Comparison of ENCODE assay signal across 17 cellular contexts in genomic region chr1:25689686-25690381, GRCh38.
DNase-seq lines count a peak whose midpoint lies in the region; ATAC-seq, FAIRE-seq and TF ChIP-seq lines count a peak whose summit lies in the region.
"Had no signal": no experiment of that assay in that cellular context is flagged by ENCODE, and none has a peak within 500 bp of the region (broad histone marks: within the 10 kb centered on the region; RNA-seq: fewer than 3 reads in every experiment).

No MANE protein-coding gene starts in this region.

- 84 to 92% (median 90%) methylated on average over 18 of the region's 18 CpGs for WGBS in heart left ventricle, 4 donors
- WGBS in H1 (ENCODE audit: extremely low coverage in 1 of 2, insufficient coverage in 1 of 2, insufficient read length in 1 of 2, insufficient replicate concordance in 2 of 2, low coverage in 1 of 2, low lambda C conversion rate in 2 of 2, missing lambda C conversion rate in 1 of 2), 2 experiments = 90% methylated on average over 15 of the region's 18 CpGs; no CpG with 5 or more reads in 1 of the 2 experiments
- 80 to 86% methylated on average over 1 to 18 of the region's 18 CpGs for WGBS in transverse colon (ENCODE audit: low coverage in 1 of 2), 2 donors

- no peak overlapping the region for H2AFZ ChIP-seq in H1 (ENCODE audit: low read length)

- no peak overlapping the region for H2AK5ac ChIP-seq in H1 (ENCODE audit: low read depth, low read length)

- TF ChIP-seq EP300 in H1 (IDR thresholded peaks at IDR 0.05; ENCODE audit: borderline replicate concordance in 1 of 2, low read depth in 2 of 2, low read length in 2 of 2) = no peak
- TF ChIP-seq EP300 in transverse colon (IDR thresholded peaks at IDR 0.05; ENCODE audit: low read depth) = no peak

- no peak for FAIRE-seq in H1 (lab: Jason Lieb, UNC)
- FAIRE-seq: endothelial cell of umbilical vein had no signal

- TF ChIP-seq RAD21 in H1 (IDR thresholded peaks at IDR 0.05 in 1 of 2, conservative IDR thresholded peaks at IDR 0.05 in 1 of 2; ENCODE audit: low read depth in 2 of 2, low read length in 2 of 2) = no peak

- H2BK5ac ChIP-seq in H1 (ENCODE audit: low read depth, low read length) = no peak overlapping the region

- 0 out of 2 replicates have a peak overlapping the region, but pooled peaks have one; percentile 76 for H2BK15ac ChIP-seq in H1 (ENCODE audit: low read length)

- no peak overlapping the region for H3K56ac ChIP-seq in H1 (replicated peaks; ENCODE audit: insufficient read length, low read depth, low read length)

- H3K4me2 ChIP-seq in H1 (ENCODE audit: insufficient read depth in 1 of 2, low read depth in 2 of 2, low read length in 2 of 2) = no peak overlapping the region

- no peak overlapping the region for H3K9ac ChIP-seq in H1 (replicated peaks in 1 of 4; ENCODE audit: extremely low read depth in 1 of 4, low read depth in 3 of 4, low read length in 3 of 4)

- no peak overlapping the region for H4K5ac ChIP-seq in H1 (ENCODE audit: insufficient read length, low read depth, low read length)

- TF ChIP-seq POLR2A in heart left ventricle (IDR thresholded peaks at IDR 0.05) (no peak), NB4 (IDR thresholded peaks at IDR 0.05; ENCODE audit: extremely low read depth, insufficient read length) (no peak), H1 (IDR thresholded peaks at IDR 0.05; ENCODE audit: control extremely low read depth in 1 of 2, low read depth in 2 of 2, low read length in 2 of 2) (no peak), transverse colon (IDR thresholded peaks at IDR 0.05) (no peak)

- H2BK120ac ChIP-seq in H1 (replicated peaks; ENCODE audit: low read depth, low read length) = no peak overlapping the region

- no peak for TF ChIP-seq CTCF in left ventricle myocardium inferior (IDR thresholded peaks at IDR 0.05; ENCODE audit: borderline replicate concordance)
- no peak for TF ChIP-seq CTCF in heart left ventricle (IDR thresholded peaks at IDR 0.05)
- no peak for TF ChIP-seq CTCF in NB4 (IDR thresholded peaks at IDR 0.05; ENCODE audit: low read depth, low read length)
- no peak for TF ChIP-seq CTCF in H1 (IDR thresholded peaks at IDR 0.05; ENCODE audit: control extremely low read depth in 1 of 3, insufficient read depth in 1 of 3, low read depth in 1 of 3, low read length in 3 of 3)
- no peak for TF ChIP-seq CTCF in tibial artery (IDR thresholded peaks at IDR 0.05)
- no peak for TF ChIP-seq CTCF in transverse colon (IDR thresholded peaks at IDR 0.05)

- H3K27me3 ChIP-seq in left ventricle myocardium inferior (ENCODE audit: low read depth) (no peaks in the 10 kb centered on the region), heart left ventricle (no peaks in the 10 kb centered on the region), H1 (replicated peaks in 1 of 4; ENCODE audit: control insufficient read depth in 3 of 4, extremely low read depth in 1 of 4, insufficient read depth in 3 of 4, low read length in 3 of 4) (no peaks in the 10 kb centered on the region; a peak in 1 of 7 replicates), tibial artery (no peaks in the 10 kb centered on the region), transverse colon (no peaks in the 10 kb centered on the region)

- CTCF ChIA-PET in H1 (lab: Charles Lee; ENCODE audit: partially characterized antibody) = interaction anchor here (0.8 to 4.2 kb wide), 10 partner anchors 8 to 68 kb away, joined by 3 to 53 read pairs (median 4); no protein-coding TSS in a partner anchor

- no peak overlapping the region for H3K23ac ChIP-seq in H1 (ENCODE audit: insufficient read length)

- H3K18ac ChIP-seq in H1 (ENCODE audit: extremely low read depth, low read length) = no peak overlapping the region

- H3K23me2 ChIP-seq in H1 (ENCODE audit: low read depth, low read length) = no peaks in the 10 kb centered on the region

- no peaks in the 10 kb centered on the region for H3K79me2 ChIP-seq in H1 (ENCODE audit: control insufficient read depth in 1 of 2, insufficient read depth in 2 of 2, low read length in 2 of 2)

- H3K27ac ChIP-seq in left ventricle myocardium inferior (replicated peaks) = peak overlapping the region; percentile 68
- peak overlapping the region in 1 of 12 donors; percentile 51 for H3K27ac ChIP-seq in heart left ventricle
- H3K27ac ChIP-seq in H1 (ENCODE audit: low read depth, low read length) = no peak overlapping the region
- H3K27ac ChIP-seq in tibial artery = peak overlapping the region; percentile 57 to 70
- no peak overlapping the region for H3K27ac ChIP-seq in transverse colon

- ATAC-seq in heart left ventricle = no peak
- ATAC-seq: right cardiac atrium had no signal

- H3K4ac ChIP-seq in H1 (replicated peaks; ENCODE audit: insufficient read length, low read depth, low read length) = no peak overlapping the region

- no peak overlapping the region for H4K91ac ChIP-seq in H1 (replicated peaks; ENCODE audit: insufficient read length, low read length)

- H3K4me3 ChIP-seq in left ventricle myocardium inferior (no peak overlapping the region), heart left ventricle (no peak overlapping the region), NB4 (ENCODE audit: low read depth, low read length) (no peak overlapping the region), H1 (ENCODE audit: extremely low read depth in 1 of 4, insufficient read depth in 2 of 4, low read depth in 3 of 4, low read length in 4 of 4) (no peak overlapping the region), tibial artery (no peak overlapping the region), transverse colon (no peak overlapping the region)

- no peak overlapping the region for H4K8ac ChIP-seq in H1 (ENCODE audit: extremely low read depth, insufficient read depth, low read length)

- no peak for DNase-seq in left ventricle myocardium inferior
- no peak for DNase-seq in heart left ventricle
- DNase-seq in NB4 (ENCODE audit: low read depth) = peak; percentile 24
- DNase-seq in H1 (ENCODE audit: low read depth in 1 of 2, low spot score in 2 of 2) = no peak
- DNase-seq in tibial artery = no peak
- no peak for DNase-seq in NCI-H510A treated with DMSO at 0.1 percent for 48 hours (lab: John Stamatoyannopoulos, UW)
- no peak for DNase-seq in transverse colon
- no peak for DNase-seq in NCI-H1417 (lab: John Stamatoyannopoulos, UW)
- DNase-seq: amygdala, glutamatergic neuron, mesendoderm, NCI-H1436 treated with DMSO at 0.1 percent for 48 hours, NCI-H2171 treated with DMSO at 0.1 percent for 48 hours, NCI-H526 treated with DMSO at 0.1 percent for 48 hours, OCI-M1, right cardiac atrium had no signal

- H3K4me1 ChIP-seq in left ventricle myocardium inferior (peaks cover 47% of the 10 kb centered on the region), heart left ventricle (peaks cover 6 to 46% (median 26%) of the 10 kb centered on the region in 12 donors), H1 (replicated peaks in 1 of 4; ENCODE audit: control insufficient read depth in 3 of 4, insufficient read depth in 4 of 4, low read length in 3 of 4) (no peaks in the 10 kb centered on the region; a peak in 1 of 7 replicates), tibial artery (peaks cover 0 to 46% (median 31%) of the 10 kb centered on the region in 4 donors), transverse colon (peaks cover 0 to 27% (median 13%) of the 10 kb centered on the region in 4 donors)

- POLR2A ChIA-PET in H1 (lab: Charles Lee; ENCODE audit: partially characterized antibody) = interaction anchor here (1.1 to 1.6 kb wide), 2 partner anchors 8 to 25 kb away, joined by 3 to 4 read pairs; no protein-coding TSS in a partner anchor

- in situ Hi-C loops in transverse colon (cut with MboI; ENCODE audit: low pct_ligation_motif_present in 1 of 4, low pct_unique_long_range_greater_than_20kb in 1 of 4, low sequenced_read_pairs in 3 of 4) = no loop called here

- no peak overlapping the region for H3K14ac ChIP-seq in H1 (ENCODE audit: insufficient read length)

- H4K20me1 ChIP-seq in H1 (replicated peaks in 1 of 2; ENCODE audit: control insufficient read depth in 1 of 2, insufficient read depth in 2 of 2, low read length in 2 of 2) = no peaks in the 10 kb centered on the region

- H3K79me1 ChIP-seq in H1 (ENCODE audit: low read depth, low read length) = no peaks in the 10 kb centered on the region

- intact Hi-C loops in left ventricle myocardium inferior (cut with micrococcal nuclease) (loop anchor here (5.0 kb wide), 1 partner anchor 73 kb away; the partner anchor contains the start of gene MAN1C1), heart left ventricle (cut with DNase I) (loop anchor here in 7 of 10 donors (5.0 to 10.0 kb wide), 5 partner anchors 68 to 145 kb away; partner anchors contain the start of genes MAN1C1 (in 2 of the 7) and LDLRAP1 (in 1 of the 7)), tibial artery (cut with DNase I; ENCODE audit: low total_unique reads) (loop anchor here (5.0 kb wide), 1 partner anchor 107 kb away; no protein-coding TSS in a partner anchor), transverse colon (cut with DNase I; ENCODE audit: low total_unique reads) (no loop called here)

- H3K36me3 ChIP-seq in left ventricle myocardium inferior = no peaks in the 10 kb centered on the region
- H3K36me3 ChIP-seq in heart left ventricle = peaks cover 0 to 3% (median 0%) of the 10 kb centered on the region in 9 donors
- H3K36me3 ChIP-seq in H1 (ENCODE audit: control insufficient read depth in 2 of 4, insufficient read depth in 4 of 4, low read length in 3 of 4) = no peaks in the 10 kb centered on the region
- no peaks in the 10 kb centered on the region for H3K36me3 ChIP-seq in tibial artery
- H3K36me3 ChIP-seq in transverse colon = no peaks in the 10 kb centered on the region

- no peak overlapping the region for H2BK12ac ChIP-seq in H1 (ENCODE audit: low read depth, low read length)

- no peak overlapping the region for H2BK20ac ChIP-seq in H1 (ENCODE audit: low read length)

- H3K9me3 ChIP-seq in left ventricle myocardium inferior (replicated peaks) (no peaks in the 10 kb centered on the region), heart left ventricle (no peaks in the 10 kb centered on the region), H1 (ENCODE audit: insufficient read depth in 2 of 2, low read depth in 1 of 2, low read length in 1 of 2) (no peaks in the 10 kb centered on the region), tibial artery (no peaks in the 10 kb centered on the region), transverse colon (no peaks in the 10 kb centered on the region)

TF ChIP-seq in H1, 55 proteins besides CTCF, POLR2A, EP300 and RAD21:
- no peak for TF ChIP-seq ASH2L (IDR thresholded peaks at IDR 0.05; ENCODE audit: low read length)
- TF ChIP-seq GTF2F1 (IDR thresholded peaks at IDR 0.05; ENCODE audit: borderline replicate concordance, low read depth, low read length) = no peak
- no peak for TF ChIP-seq POU5F1 (IDR thresholded peaks at IDR 0.05; ENCODE audit: low read depth, low read length)
- no peak for TF ChIP-seq CREB1 (IDR thresholded peaks at IDR 0.05)
TF ChIP-seq in H1: peak in this region for 0.

Comparison
In these comparisons a context has a peak if more than half of its experiments do, and no peak if none do; other contexts are left out.
1. H3K27ac ChIP-seq: peak in left ventricle myocardium inferior (single experiment) and tibial artery (2 of 2); none in H1 (single experiment) and transverse colon (0 of 4).